22 cellular contexts compared by ENCODE assay signal in the genomic region with DNA sequence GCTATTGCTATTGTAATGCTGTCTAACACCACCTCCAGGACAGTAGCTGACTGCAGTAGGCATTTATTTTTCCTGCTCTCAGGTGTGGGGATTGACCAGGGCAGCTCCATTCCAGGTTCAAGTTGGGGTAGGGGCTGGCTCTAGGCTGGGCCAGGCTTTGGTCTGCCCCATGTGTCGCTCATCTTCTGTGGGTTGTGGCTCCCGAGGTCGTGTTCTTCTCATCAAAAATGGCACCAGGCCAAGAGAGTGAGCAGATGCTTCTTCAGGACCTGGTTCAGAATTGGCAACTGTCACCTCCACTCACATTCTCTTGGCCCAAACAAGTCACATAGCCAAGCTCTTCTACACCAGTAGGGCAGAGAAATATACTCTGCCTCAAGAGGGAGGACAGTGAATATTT.
A peak's percentile ranks its signal among the peaks of the same experiment; 100 is the strongest.
DNase-seq lines count a peak whose midpoint lies in the region; ATAC-seq and TF ChIP-seq lines count a peak whose summit lies in the region.
"Had no signal": no experiment of that assay in that cellular context is flagged by ENCODE, and none has a peak within 500 bp of the region (broad histone marks: within the 10 kb centered on the region; RNA-seq: fewer than 3 reads in every experiment).

No MANE protein-coding gene starts in this region.

- H3K56ac ChIP-seq in H9 (ENCODE audit: insufficient read length, low read depth, low read length), result no peak overlapping the region

- H3K27me3 ChIP-seq in H9 (ENCODE audit: insufficient read depth, low read length) (no peaks in the 10 kb centered on the region), neuronal stem cell (ENCODE audit: control insufficient read depth in 3 of 3, insufficient read depth in 3 of 3, low read depth in 1 of 3, low read length in 3 of 3) (peaks cover 0 to 9% (median 0%) of the 10 kb centered on the region in 3 experiments)

- H3K4me3 ChIP-seq in coronary artery (no peak overlapping the region), neuronal stem cell (ENCODE audit: low read length in 2 of 2) (no peak overlapping the region)

- no peaks in the 10 kb centered on the region for H3K36me3 ChIP-seq in neuronal stem cell (replicated peaks in 1 of 2; ENCODE audit: control insufficient read depth in 2 of 2, insufficient read depth in 2 of 2, low read length in 2 of 2)

- H3K27ac Mint-ChIP-seq in H9, result no peak overlapping the region
- H3K27ac Mint-ChIP-seq: CD4-positive, alpha-beta T cell; T-helper 1 cell treated with Interleukin-12 subunit alpha and Interleukin-12 subunit beta and Interleukin-4 antibody, amounts not matched to agents 30 μg/mL and 1 μg/mL, for 36 hours had no signal

- H2BK12ac ChIP-seq in H9 (ENCODE audit: insufficient read length, low read depth, low read length) (no peak overlapping the region), neuronal stem cell (ENCODE audit: low read length) (no peak overlapping the region)

- DNase-seq in H9, result peak; percentile 0
- peak; percentile 30 for DNase-seq in NCI-H345 (lab: John Stamatoyannopoulos, UW)
- peak; percentile 26 for DNase-seq in coronary artery (ENCODE audit: low spot score)
- DNase-seq in neuronal stem cell (ENCODE audit: low spot score), result no peak
- DNase-seq in NCI-H2196 treated with DMSO at 0.1 percent for 48 hours (lab: John Stamatoyannopoulos, UW; ENCODE audit: unreplicated experiment), result no peak
- DNase-seq: CD4-positive, alpha-beta T cell; GDM1; GOT3; KBM-7; MM.1S; NCI-H1092; NCI-H1436 treated with DMSO at 0.1 percent for 48 hours; NCI-H2081 treated with DMSO at 0.1 percent for 48 hours; NCI-H2171 treated with DMSO at 0.1 percent for 48 hours; NCI-H510A; NCI-H774; OCI-M1 had no signal

- H3K4me1 ChIP-seq in H9 (ENCODE audit: insufficient read depth, low read length) (no peaks in the 10 kb centered on the region), neuronal stem cell (ENCODE audit: control insufficient read depth in 2 of 2, insufficient read depth in 1 of 2, low read depth in 1 of 2, low read length in 2 of 2) (no peaks in the 10 kb centered on the region)
- H3K4me1 ChIP-seq: Caco-2 had no signal

- no peak overlapping the region for H2BK120ac ChIP-seq in H9 (ENCODE audit: low read depth, low read length, poor library complexity, severe bottlenecking)
- no peak overlapping the region for H2BK120ac ChIP-seq in neuronal stem cell (ENCODE audit: low read depth, low read length)

- H3K4me3 Mint-ChIP-seq in H9, result no peak overlapping the region
- H3K4me3 Mint-ChIP-seq: CD4-positive, alpha-beta T cell; T-helper 1 cell treated with Interleukin-12 subunit alpha and Interleukin-12 subunit beta and Interleukin-4 antibody, amounts not matched to agents 30 μg/mL and 1 μg/mL, for 36 hours had no signal

- no peaks in the 10 kb centered on the region for H4K20me1 ChIP-seq in H9 (ENCODE audit: control insufficient read depth, insufficient read depth, insufficient read length)

- H3K4me1 Mint-ChIP-seq in H9, result peaks cover 0 to 9% of the 10 kb centered on the region in 2 experiments; a peak in 1 of 4 replicates

- no peak overlapping the region for H2AFZ ChIP-seq in H9 (ENCODE audit: low read length)
- H2AFZ ChIP-seq in neuronal stem cell (ENCODE audit: low read length), result no peak overlapping the region

- no peaks in the 10 kb centered on the region for H3K9me3 ChIP-seq in H9 (ENCODE audit: control insufficient read depth, low read depth, low read length)
- H3K9me3 ChIP-seq in neuronal stem cell (replicated peaks in 1 of 2; ENCODE audit: control insufficient read depth in 2 of 2, insufficient read depth in 1 of 2, low read depth in 1 of 2, low read length in 2 of 2), result no peaks in the 10 kb centered on the region
- H3K9me3 ChIP-seq: Caco-2 had no signal

- no peak overlapping the region for H2BK20ac ChIP-seq in H9 (ENCODE audit: low read depth, low read length, poor library complexity, severe bottlenecking)

- H3K9me3 Mint-ChIP-seq in H9, result no peaks in the 10 kb centered on the region; a peak in 3 of 5 replicates
- H3K9me3 Mint-ChIP-seq: CD4-positive, alpha-beta T cell; T-helper 1 cell treated with Interleukin-12 subunit alpha and Interleukin-12 subunit beta and Interleukin-4 antibody, amounts not matched to agents 30 μg/mL and 1 μg/mL, for 36 hours had no signal

- H3K27me3 Mint-ChIP-seq in H9 (ENCODE audit: low read depth), result peaks cover 14% of the 10 kb centered on the region

- H2BK15ac ChIP-seq in H9 (ENCODE audit: low read depth, low read length) (no peak overlapping the region), neuronal stem cell (ENCODE audit: low read length) (no peak overlapping the region)

- H4K91ac ChIP-seq in H9 (ENCODE audit: insufficient read length, low read depth, low read length), result no peak overlapping the region
- no peak overlapping the region for H4K91ac ChIP-seq in neuronal stem cell (ENCODE audit: low read depth, low read length, poor library complexity)

- H2BK5ac ChIP-seq in H9 (ENCODE audit: insufficient read length, low read length), result no peak overlapping the region
- H2BK5ac ChIP-seq in neuronal stem cell (ENCODE audit: low read length), result no peak overlapping the region

- no peak overlapping the region for H3K27ac ChIP-seq in H9 (ENCODE audit: insufficient read length, low read depth, low read length)
- H3K27ac ChIP-seq in coronary artery, result no peak overlapping the region
- H3K27ac ChIP-seq in neuronal stem cell (replicated peaks; ENCODE audit: low read length), result no peak overlapping the region

- H2AK5ac ChIP-seq in H9 (ENCODE audit: insufficient read length, low read length), result no peak overlapping the region
- H2AK5ac ChIP-seq in neuronal stem cell (ENCODE audit: low read depth, low read length), result peak overlapping the region; percentile 5

- H4K8ac ChIP-seq in H9 (replicated peaks; ENCODE audit: insufficient read length, low read depth, low read length) (no peak overlapping the region), neuronal stem cell (ENCODE audit: low read depth, low read length) (no peak overlapping the region)

- WGBS in H9 (ENCODE audit: extremely low coverage, insufficient read length, low lambda C conversion rate), result no CpG with 5 or more reads among the region's 3 CpGs
- WGBS in neuronal stem cell (ENCODE audit: extremely low coverage in 2 of 2, insufficient read length in 2 of 2, insufficient replicate concordance in 1 of 2), 2 donors, result no CpG with 5 or more reads among the region's 3 CpGs

- no peaks in the 10 kb centered on the region for H3K36me3 Mint-ChIP-seq in H9 (ENCODE audit: insufficient read depth in 1 of 3, low read depth in 3 of 3)

- H3K79me2 ChIP-seq in H9 (ENCODE audit: insufficient read depth, low read length), result no peaks in the 10 kb centered on the region

- H3K18ac ChIP-seq in H9 (ENCODE audit: insufficient read length, low read depth, low read length) (no peak overlapping the region), neuronal stem cell (ENCODE audit: low read length) (no peak overlapping the region)

- H3K9ac ChIP-seq in H9 (ENCODE audit: extremely low read depth, insufficient read length, low read length) (no peak overlapping the region), neuronal stem cell (ENCODE audit: low read depth, low read length, poor library complexity) (no peak overlapping the region)

- no peak overlapping the region for H3T11ph ChIP-seq in H9 (ENCODE audit: low read length)

- H3K4ac ChIP-seq in H9 (ENCODE audit: low read depth, low read length), result no peak overlapping the region
- no peak overlapping the region for H3K4ac ChIP-seq in neuronal stem cell (ENCODE audit: low read length)

- H3K14ac ChIP-seq in H9 (ENCODE audit: insufficient read depth, low read length), result no peak overlapping the region
- H3K14ac ChIP-seq in neuronal stem cell (ENCODE audit: low read length), result no peak overlapping the region

- TF ChIP-seq CTCF in H9 (conservative IDR thresholded peaks at IDR 0.05), result no peak
- TF ChIP-seq CTCF in coronary artery (IDR thresholded peaks at IDR 0.05), result no peak

- H3K23ac ChIP-seq in H9 (ENCODE audit: insufficient read length, low read depth, low read length) (no peak overlapping the region), neuronal stem cell (ENCODE audit: low read depth, low read length, poor library complexity) (no peak overlapping the region)

- H3K4me2 ChIP-seq in H9 (ENCODE audit: insufficient read depth, insufficient read length, low read length), result no peak overlapping the region
- H3K4me2 ChIP-seq in neuronal stem cell (ENCODE audit: insufficient read depth, low read length, poor library complexity, severe bottlenecking), result no peak overlapping the region

- H3K23me2 ChIP-seq in H9 (ENCODE audit: insufficient read length, low read depth, low read length, poor library complexity, severe bottlenecking), result no peaks in the 10 kb centered on the region

- no peak overlapping the region for H4K5ac ChIP-seq in H9 (ENCODE audit: insufficient read length, low read depth, low read length)

- H3K79me1 ChIP-seq in H9 (ENCODE audit: insufficient read depth, low read depth, low read length, poor library complexity, severe bottlenecking) (no peaks in the 10 kb centered on the region), neuronal stem cell (ENCODE audit: low read depth, low read length) (no peaks in the 10 kb centered on the region)

- ATAC-seq in HG02571 (IDR thresholded peaks at IDR 0.05; ENCODE audit: unreplicated experiment) (no peak), HG02840 (IDR thresholded peaks at IDR 0.05; ENCODE audit: low FRiP score, unreplicated experiment) (no peak)
- ATAC-seq: Right ventricle myocardium inferior had no signal

Comparison
In these comparisons a context has a peak if more than half of its experiments do, and no peak if none do; other contexts are left out.
1. DNase-seq: peak in H9 (single experiment), NCI-H345 (single experiment) and coronary artery (single experiment); none in neuronal stem cell (single experiment) and NCI-H2196 treated with DMSO at 0.1 percent for 48 hours (single experiment).